In the genomic region with DNA sequence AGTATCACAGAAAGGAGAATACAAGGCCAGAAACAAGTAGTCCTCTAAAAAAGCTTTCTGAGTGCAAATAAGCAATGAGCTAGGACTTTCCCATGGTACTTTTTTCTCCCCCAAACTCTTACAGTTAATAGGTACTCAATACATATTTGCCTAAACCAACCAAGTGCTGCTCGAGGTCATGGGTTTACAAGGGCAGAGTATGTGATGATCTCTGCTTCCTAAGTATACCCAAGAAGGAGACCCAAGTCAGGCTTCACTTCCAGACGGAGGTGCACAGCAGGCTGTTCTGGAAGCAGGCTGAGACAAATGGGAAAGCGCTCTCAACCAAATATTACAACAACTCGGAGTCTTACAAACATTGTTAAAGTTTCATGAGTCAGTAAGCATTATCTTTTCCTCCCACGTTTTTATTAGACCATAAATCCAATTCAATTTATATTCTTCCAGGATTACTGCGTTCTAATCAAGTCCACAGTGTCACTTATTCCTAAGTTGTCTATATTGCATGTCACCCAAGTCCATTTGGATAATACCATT, we compare ENCODE assay signal across 20 cellular contexts. TPM values are rescaled to one million over a fixed set of nuclear protein-coding genes. Genes with fewer than 3 reads are reported as not detected.
DNase-seq lines count a peak whose midpoint lies in the region; ATAC-seq, FAIRE-seq and TF ChIP-seq lines count a peak whose summit lies in the region.
"Had no signal": no experiment of that assay in that cellular context is flagged by ENCODE, and none has a peak within 500 bp of the region (broad histone marks: within the 10 kb centered on the region; RNA-seq: fewer than 3 reads in every experiment).

No MANE protein-coding gene starts in this region.

- H3K27ac ChIP-seq in CD4-positive, alpha-beta memory T cell (ENCODE audit: low read depth, low read length), result no peak overlapping the region
- no peak overlapping the region for H3K27ac ChIP-seq in endothelial cell of umbilical vein (ENCODE audit: insufficient read depth, low read depth, low read length)
- H3K27ac ChIP-seq: gastrocnemius medialis, suprapubic skin had no signal

- peaks cover 0 to 33% of the 10 kb centered on the region in 2 donors for H3K36me3 Mint-ChIP-seq in CD4-positive, alpha-beta memory T cell
- peaks cover 28% of the 10 kb centered on the region for H3K36me3 Mint-ChIP-seq in T-cell

- H3K36me3 ChIP-seq in CD4-positive, alpha-beta memory T cell (ENCODE audit: insufficient read depth, low read length), result no peaks in the 10 kb centered on the region
- H3K36me3 ChIP-seq in endothelial cell of umbilical vein (ENCODE audit: control insufficient read depth in 2 of 2, extremely low read depth in 1 of 2, insufficient read depth in 2 of 2, low read length in 2 of 2), result no peaks in the 10 kb centered on the region
- H3K36me3 ChIP-seq: gastrocnemius medialis, suprapubic skin had no signal

- POLR2A ChIA-PET in CD4-positive, alpha-beta memory T cell (lab: Charles Lee; ENCODE audit: partially characterized antibody), result interaction anchor here (0.7 to 4.2 kb wide), 8 partner anchors 9 to 176 kb away, joined by 3 to 28 read pairs (median 7); partner anchors contain the start of gene FYN
- POLR2A ChIA-PET in T-cell (lab: Charles Lee), result interaction anchor here (0.5 to 0.8 kb wide), 7 partner anchors 10 to 683 kb away, joined by 3 to 6 read pairs (median 4); no protein-coding TSS in a partner anchor
- POLR2A ChIA-PET in endothelial cell of umbilical vein (lab: Charles Lee), result no interaction called here

- FAIRE-seq in endothelial cell of umbilical vein (lab: Jason Lieb, UNC), result peak; percentile 73
- FAIRE-seq: D721Med, small intestine, TTC549 had no signal

- no peak overlapping the region for H3K9ac ChIP-seq in endothelial cell of umbilical vein (replicated peaks; ENCODE audit: extremely low read depth, insufficient read depth, low read length)

- no peaks in the 10 kb centered on the region for H3K9me3 ChIP-seq in CD4-positive, alpha-beta memory T cell (ENCODE audit: control insufficient read depth in 1 of 2, low read length in 2 of 2)
- no peaks in the 10 kb centered on the region for H3K9me3 ChIP-seq in endothelial cell of umbilical vein (replicated peaks; ENCODE audit: control insufficient read depth, insufficient read depth, low read length)
- H3K9me3 ChIP-seq: gastrocnemius medialis, suprapubic skin had no signal

- TF ChIP-seq POLR2A in endothelial cell of umbilical vein (IDR thresholded peaks at IDR 0.05; ENCODE audit: low read depth, low read length), result no peak

- no peak for TF ChIP-seq CTCF in GM12865 (IDR thresholded peaks at IDR 0.05; ENCODE audit: insufficient read depth, low read depth, low read length, missing control alignments)
- no peak for TF ChIP-seq CTCF in endothelial cell of umbilical vein (IDR thresholded peaks at IDR 0.05; ENCODE audit: extremely low read depth in 1 of 2, insufficient read depth in 1 of 2, low read depth in 1 of 2, low read length in 2 of 2)

- CTCF ChIA-PET in CD4-positive, alpha-beta memory T cell (lab: Charles Lee; ENCODE audit: partially characterized antibody), result interaction anchor here (1.0 to 2.5 kb wide), 6 partner anchors 11 to 131 kb away, joined by 3 to 8 read pairs (median 4); no protein-coding TSS in a partner anchor
- CTCF ChIA-PET in T-cell (lab: Charles Lee) (interaction anchor here (0.6 to 1.7 kb wide), 6 partner anchors 10 to 178 kb away, joined by 3 to 7 read pairs (median 4); no protein-coding TSS in a partner anchor), endothelial cell of umbilical vein (lab: Charles Lee) (interaction anchor here (1.1 kb wide), 2 partner anchors 8 to 36 kb away, joined by 3 read pairs; partner anchors contain the start of gene FYN)

- no peak overlapping the region for H2AFZ ChIP-seq in endothelial cell of umbilical vein (ENCODE audit: low read depth, low read length)

- H3K4me1 Mint-ChIP-seq in CD4-positive, alpha-beta memory T cell, result peaks cover 85 to 100% (median 93%) of the 10 kb centered on the region in 4 donors
- H3K4me1 Mint-ChIP-seq in T-cell, result peaks cover 98 to 100% (median 100%) of the 10 kb centered on the region in 3 donors

- peaks cover 100% of the 10 kb centered on the region for H3K4me1 ChIP-seq in CD4-positive, alpha-beta memory T cell (ENCODE audit: insufficient read depth, low read length)
- peaks cover 2% of the 10 kb centered on the region for H3K4me1 ChIP-seq in endothelial cell of umbilical vein (ENCODE audit: control insufficient read depth, extremely low read depth, insufficient read depth, low read length)

- ATAC-seq in T-cell (replicated peaks in 1 of 4) (peak in 1 of 4 experiments; percentile 9), HG03342 (IDR thresholded peaks at IDR 0.05; ENCODE audit: unreplicated experiment) (no peak), HG02763 (IDR thresholded peaks at IDR 0.05; ENCODE audit: unreplicated experiment) (no peak)
- ATAC-seq: gastrocnemius medialis had no signal

- H3K4me3 Mint-ChIP-seq in CD4-positive, alpha-beta memory T cell, result peak overlapping the region in 7 of 8 donors; percentile 4 to 80 (median 56)
- H3K4me3 Mint-ChIP-seq in T-cell, result peak overlapping the region; percentile 7 to 99 (median 66)
- H3K4me3 Mint-ChIP-seq: dendritic cell treated with granulocyte-macrophage colony-stimulating factor and Interleukin-4, amounts not matched to agents 40 ng/mL and 50 ng/mL, for 4 days; HFFc6 had no signal

- H3K4me3 ChIP-seq in CD4-positive, alpha-beta memory T cell (ENCODE audit: low read length in 2 of 2), result no peak overlapping the region
- H3K4me3 ChIP-seq in GM12865 (ENCODE audit: low read depth, low read length) (no peak overlapping the region), endothelial cell of umbilical vein (replicated peaks in 1 of 3; ENCODE audit: insufficient read depth in 1 of 3, low read depth in 1 of 3, low read length in 3 of 3) (no peak overlapping the region)
- H3K4me3 ChIP-seq: gastrocnemius medialis, suprapubic skin had no signal

- no peak for DNase-seq in CD4-positive, alpha-beta memory T cell
- peak; percentile 29 for DNase-seq in GM12865 (ENCODE audit: low read depth)
- DNase-seq in T-cell, result no peak
- no peak for DNase-seq in endothelial cell of umbilical vein (ENCODE audit: low read depth, low spot score)
- DNase-seq in D341Med (ENCODE audit: low spot score), result no peak
- DNase-seq: gastrocnemius medialis; HFFc6; kidney glomerular epithelial cell; mesenchymal stem cell; MM.1S; NCI-H187; NCI-H446; small intestine; stimulated activated CD4-positive, alpha-beta T cell treated with anti-CD3 and anti-CD28 coated beads, Interleukin-4, amount 100 ng/mL, for 1 hour had no signal

- H3K9me3 Mint-ChIP-seq in CD4-positive, alpha-beta memory T cell, result no peaks in the 10 kb centered on the region
- H3K9me3 Mint-ChIP-seq in T-cell, result no peaks in the 10 kb centered on the region
- H3K9me3 Mint-ChIP-seq: dendritic cell treated with granulocyte-macrophage colony-stimulating factor and Interleukin-4, amounts not matched to agents 40 ng/mL and 50 ng/mL, for 4 days; HFFc6 had no signal

- H4K20me1 ChIP-seq in endothelial cell of umbilical vein (replicated peaks; ENCODE audit: control insufficient read depth, extremely low read depth, insufficient read depth, low read length), result peaks cover 14% of the 10 kb centered on the region

- no peak overlapping the region for H3K4me2 ChIP-seq in endothelial cell of umbilical vein (ENCODE audit: insufficient read depth, low read length)

- BruUV-seq in endothelial cell of umbilical vein (replicated peaks; lab: Mats Ljungman, UMichigan), result no TSS peak

- H3K9me1 ChIP-seq in endothelial cell of umbilical vein (replicated peaks; ENCODE audit: control insufficient read depth, extremely low read depth, insufficient read depth, low read length), result no peaks in the 10 kb centered on the region

- peaks cover 93% of the 10 kb centered on the region for H3K79me2 ChIP-seq in endothelial cell of umbilical vein (ENCODE audit: control insufficient read depth, insufficient read depth, low read length)

- no peaks in the 10 kb centered on the region for H3K27me3 Mint-ChIP-seq in CD4-positive, alpha-beta memory T cell
- no peaks in the 10 kb centered on the region for H3K27me3 Mint-ChIP-seq in T-cell
- H3K27me3 Mint-ChIP-seq: dendritic cell treated with granulocyte-macrophage colony-stimulating factor and Interleukin-4, amounts not matched to agents 40 ng/mL and 50 ng/mL, for 4 days had no signal

- intact Hi-C loops in CD4-positive, alpha-beta memory T cell (cut with micrococcal nuclease), result no loop called here
- intact Hi-C loops in endothelial cell of umbilical vein (cut with micrococcal nuclease), result no loop called here

- dilution Hi-C loops in endothelial cell of umbilical vein (cut with MboI; ENCODE audit: extremely low pct_ligation_motif_present, low sequenced_read_pairs), result no loop called here

- no peaks in the 10 kb centered on the region for H3K27me3 ChIP-seq in CD4-positive, alpha-beta memory T cell (ENCODE audit: insufficient read depth, low read length)
- no peaks in the 10 kb centered on the region for H3K27me3 ChIP-seq in endothelial cell of umbilical vein (ENCODE audit: control insufficient read depth in 2 of 2, insufficient read depth in 2 of 2, low read length in 2 of 2)
- H3K27me3 ChIP-seq: suprapubic skin had no signal

- peak overlapping the region in 6 of 7 donors; percentile 7 to 88 (median 56) for H3K27ac Mint-ChIP-seq in CD4-positive, alpha-beta memory T cell
- H3K27ac Mint-ChIP-seq in T-cell, result peak overlapping the region; percentile 50 to 79
- H3K27ac Mint-ChIP-seq: dendritic cell treated with granulocyte-macrophage colony-stimulating factor and Interleukin-4, amounts not matched to agents 40 ng/mL and 50 ng/mL, for 4 days; HFFc6 had no signal

TF ChIP-seq in endothelial cell of umbilical vein, 7 proteins besides CTCF, POLR2A, EP300 and RAD21 (continues in another document):
- TF ChIP-seq JUN (IDR thresholded peaks at IDR 0.05; ENCODE audit: borderline replicate concordance, insufficient read depth, insufficient read length, low read depth) (no peak), POLR2AphosphoS5 (IDR thresholded peaks at IDR 0.05; ENCODE audit: insufficient read depth, low read depth, low read length) (no peak), MYC (IDR thresholded peaks at IDR 0.05; ENCODE audit: low read depth, low read length) (no peak), EZH2 (IDR thresholded peaks at IDR 0.05; ENCODE audit: borderline replicate concordance, low read depth, low read length, severe bottlenecking) (no peak), FOS (IDR thresholded peaks at IDR 0.05; ENCODE audit: borderline replicate concordance, insufficient read depth, low read length) (no peak)

RNA-seq across cellular contexts. Expression of gene FYN, which starts 8.1 kb away (rescaled TPM):
- 100 to 1,000 TPM; 664 to 713 TPM for total RNA-seq in CD4-positive, alpha-beta memory T cell
- 100 to 1,000 TPM; 338 to 463 TPM for polyA plus RNA-seq in CD4-positive, alpha-beta memory T cell
- total RNA-seq in T-cell (100 to 1,000 TPM; 466 to 573 (median 534) TPM), endothelial cell of umbilical vein (143 and 151 TPM in 2 replicates)
- polyA plus RNA-seq in endothelial cell of umbilical vein, result 59.2 and 69.0 TPM in 2 replicates
- 64.4 and 72.7 TPM in 2 replicates for polyA plus RNA-seq in endothelial cell of umbilical vein (2011; cell fraction: cytosol; rRNA removed)
- 171 and 177 TPM in 2 replicates for polyA plus RNA-seq in endothelial cell of umbilical vein (2011; cell fraction: nucleus; rRNA removed)
- 88.2 and 93.3 TPM in 2 replicates for polyA plus RNA-seq in endothelial cell of umbilical vein (2012)
- polyA minus RNA-seq in endothelial cell of umbilical vein, result 96.4 and 114 TPM in 2 replicates
- polyA minus RNA-seq in endothelial cell of umbilical vein (2011; cell fraction: cytosol; rRNA and poly(A)+ RNA removed), result 35.5 TPM
- polyA minus RNA-seq in endothelial cell of umbilical vein (2011; cell fraction: nucleus; rRNA and poly(A)+ RNA removed), result 131 and 165 TPM in 2 replicates
